Comparison of ENCODE assay signal across 8 cellular contexts in genomic region chr1:169106921-169107672, GRCh38. TPM values are rescaled to one million over a fixed set of nuclear protein-coding genes. Genes with fewer than 3 reads are reported as not detected.
DNase-seq lines count a peak whose midpoint lies in the region; ATAC-seq and TF ChIP-seq lines count a peak whose summit lies in the region.

No MANE protein-coding gene starts in this region.

- intact Hi-C loops in mammary epithelial cell (cut with micrococcal nuclease) = loop anchor here (1.0 to 5.0 kb wide), 5 partner anchors 241 to 471 kb away; partner anchors contain the start of gene NME7

- peak overlapping the region; percentile 97 for H3K4me2 ChIP-seq in mammary epithelial cell (ENCODE audit: insufficient read depth, low read depth, low read length)

- H3K27me3 ChIP-seq in mammary epithelial cell (ENCODE audit: insufficient read depth, low read length) (no peaks in the 10 kb centered on the region), liver (ENCODE audit: control insufficient read depth in 4 of 4, insufficient read depth in 4 of 4, low read length in 3 of 4) (no peaks in the 10 kb centered on the region), thymus (ENCODE audit: control insufficient read depth, insufficient read depth) (peaks cover 5% of the 10 kb centered on the region)

- TSS peak; percentile 29 for BruUV-seq in mammary epithelial cell (replicated peaks; lab: Mats Ljungman, UMichigan)

- TF ChIP-seq CTCF in AG04449 (IDR thresholded peaks at IDR 0.05; ENCODE audit: insufficient read depth, low read length, missing control alignments) = no peak
- TF ChIP-seq CTCF in mammary epithelial cell (conservative IDR thresholded peaks at IDR 0.05 in 1 of 2, IDR thresholded peaks at IDR 0.05 in 1 of 2; ENCODE audit: extremely low read depth in 1 of 2, insufficient read depth in 1 of 2, low read depth in 1 of 2, low read length in 2 of 2) = no peak
- no peak for TF ChIP-seq CTCF in liver (IDR thresholded peaks at IDR 0.05; ENCODE audit: low read depth, low read length, missing input control)

- H3K4me1 ChIP-seq in mammary epithelial cell (ENCODE audit: insufficient read depth, low read length) (peaks cover 58% of the 10 kb centered on the region), liver (ENCODE audit: control insufficient read depth in 4 of 4, insufficient read depth in 4 of 4, low read length in 3 of 4) (peaks cover 5 to 52% (median 31%) of the 10 kb centered on the region in 4 donors), thymus (ENCODE audit: control insufficient read depth, insufficient read depth, low read length) (peaks cover 9% of the 10 kb centered on the region)

- no peaks in the 10 kb centered on the region for H3K9me3 ChIP-seq in mammary epithelial cell (replicated peaks; ENCODE audit: insufficient read depth, low read length)
- no peaks in the 10 kb centered on the region for H3K9me3 ChIP-seq in liver (ENCODE audit: control insufficient read depth in 4 of 4, low read length in 3 of 4)
- H3K9me3 ChIP-seq in thymus (ENCODE audit: control insufficient read depth) = no peaks in the 10 kb centered on the region

- H3K36me3 ChIP-seq in mammary epithelial cell (ENCODE audit: insufficient read depth, low read length) (peaks cover 12% of the 10 kb centered on the region), liver (ENCODE audit: control insufficient read depth in 4 of 4, insufficient read depth in 3 of 4, low read depth in 1 of 4, low read length in 3 of 4) (peaks cover 0 to 5% (median 1%) of the 10 kb centered on the region in 4 donors), thymus (ENCODE audit: control insufficient read depth, insufficient read depth) (no peaks in the 10 kb centered on the region)

- POLR2A ChIA-PET in AG04449 (lab: Yijun Ruan, JAX) = interaction anchor here (1.0 kb wide), 1 partner anchor 35 kb away, joined by 3 read pairs; no protein-coding TSS in a partner anchor

- H3K4me3 ChIP-seq in AG04449 (ENCODE audit: low read depth, low read length) (peak overlapping the region; percentile 86), mammary epithelial cell (replicated peaks in 1 of 3; ENCODE audit: insufficient read depth in 1 of 3, low read depth in 2 of 3, low read length in 3 of 3) (peak overlapping the region; percentile 84 to 89 (median 88)), liver (ENCODE audit: low read depth in 1 of 3, low read length in 3 of 3) (peak overlapping the region; percentile 70 to 87 (median 85)), thymus (ENCODE audit: low read length) (peak overlapping the region; percentile 79)

- dilution Hi-C loops in mammary epithelial cell (cut with HindIII; ENCODE audit: low sequenced_read_pairs) = loop anchor here (25.0 kb wide), 1 partner anchor 470 kb away; no protein-coding TSS in a partner anchor

- peak; percentile 1 for ATAC-seq in GM19023 (IDR thresholded peaks at IDR 0.05; ENCODE audit: unreplicated experiment)
- no peak for ATAC-seq in GM19328 (IDR thresholded peaks at IDR 0.05; ENCODE audit: unreplicated experiment)

- WGBS in mammary epithelial cell (ENCODE audit: low coverage, missing lambda C conversion rate) = 2% methylated on average over 11 of the region's 42 CpGs
- WGBS in liver = 1% methylated on average over 42 of the region's 42 CpGs
- WGBS in thymus = 1% methylated on average over 42 of the region's 42 CpGs

- H3K27ac ChIP-seq in mammary epithelial cell (ENCODE audit: insufficient read depth, low read depth, low read length) = peak overlapping the region; percentile 98
- peak overlapping the region; percentile 80 to 88 for H3K27ac ChIP-seq in liver (ENCODE audit: low read depth in 1 of 2, low read length in 2 of 2)
- H3K27ac ChIP-seq in thymus (ENCODE audit: low read depth) = peak overlapping the region; percentile 71

- in situ Hi-C loops in mammary epithelial cell (cut with MboI; ENCODE audit: low sequenced_read_pairs in 2 of 2) = loop anchor here in 1 of 2 donors (25.0 kb wide), 1 partner anchor 255 kb away; the partner anchor contains the start of genes BLZF1 and NME7

- TF ChIP-seq RAD21 in liver (IDR thresholded peaks at IDR 0.05) = no peak

- H3K79me2 ChIP-seq in mammary epithelial cell (ENCODE audit: insufficient read depth, low read length) = peaks cover 55% of the 10 kb centered on the region

- no peaks in the 10 kb centered on the region for H4K20me1 ChIP-seq in mammary epithelial cell (ENCODE audit: insufficient read depth, low read length)

- CTCF ChIA-PET in AG04449 (lab: Yijun Ruan, JAX) = interaction anchor here (0.6 to 1.9 kb wide), 5 partner anchors 9 to 240 kb away, joined by 3 to 8 read pairs (median 3); no protein-coding TSS in a partner anchor
- CTCF ChIA-PET in mammary epithelial cell (lab: Charles Lee; ENCODE audit: low non-redundant PET) = no interaction called here

- H3K9ac ChIP-seq in mammary epithelial cell (ENCODE audit: insufficient read depth, low read length) (peak overlapping the region; percentile 99), liver (ENCODE audit: low read depth in 1 of 2, low read length in 2 of 2) (peak overlapping the region; percentile 93 to 99)

- DNase-seq in AG04449 (ENCODE audit: low read depth, low spot score) (no peak), NCI-H526 treated with DMSO at 0.1 percent for 48 hours (lab: John Stamatoyannopoulos, UW) (peak; percentile 77), mammary epithelial cell (peak; percentile 49)
- DNase-seq in central memory CD4-positive, alpha-beta T cell = no peak

- peak overlapping the region; percentile 67 for H2AFZ ChIP-seq in mammary epithelial cell (ENCODE audit: low read depth, low read length)

TF ChIP-seq in liver, 16 proteins besides CTCF, POLR2A, EP300 and RAD21:
- TF ChIP-seq JUND (IDR thresholded peaks at IDR 0.05) = no peak
- TF ChIP-seq YY1 (IDR thresholded peaks at IDR 0.05) = peak; percentile 26
- TF ChIP-seq ATF3 (IDR thresholded peaks at IDR 0.05) = no peak
- no peak for TF ChIP-seq ZBTB33 (IDR thresholded peaks at IDR 0.05)
- no peak for TF ChIP-seq GABPA (IDR thresholded peaks at IDR 0.05 in 1 of 2, conservative IDR thresholded peaks at IDR 0.05 in 1 of 2)
- no peak for TF ChIP-seq REST (IDR thresholded peaks at IDR 0.05)
TF ChIP-seq in liver: peak in this region for 1.

RNA-seq across cellular contexts. Expression of gene ATP1B1, which starts 0.6 kb away (rescaled TPM):
- total RNA-seq in mammary epithelial cell (100 to 1,000 TPM in 1 of 2 donors, 10 to 100 TPM in 1; 53.2 to 117 TPM), liver (10 to 100 TPM; 36.1 to 53.8 TPM)
- polyA plus RNA-seq in mammary epithelial cell (31.0 TPM), liver (10 to 100 TPM; 39.1 to 57.0 TPM), thymus (41.8 TPM)
- polyA minus RNA-seq in mammary epithelial cell = 41.2 TPM

Comparison
In these comparisons a context has a peak if more than half of its experiments do, and no peak if none do; other contexts are left out.
1. DNase-seq: peak in NCI-H526 treated with DMSO at 0.1 percent for 48 hours (single experiment) and mammary epithelial cell (single experiment); none in AG04449 (single experiment) and central memory CD4-positive, alpha-beta T cell (single experiment).
2. Peak in every context shown above with its lines, with median percentiles within 50 percentile points of each other: H3K4me3 ChIP-seq and H3K27ac ChIP-seq.